ENCODE assay signal across 17 cellular contexts in genomic region chr4:6730603-6731300, GRCh38. TPM values are rescaled to one million over a fixed set of nuclear protein-coding genes. Genes with fewer than 3 reads are reported as not detected.
A peak's percentile ranks its signal among the peaks of the same experiment; 100 is the strongest.
DNase-seq lines count a peak whose midpoint lies in the region; ATAC-seq, FAIRE-seq and TF ChIP-seq lines count a peak whose summit lies in the region.
"Had no signal": no experiment of that assay in that cellular context is flagged by ENCODE, and none has a peak within 500 bp of the region (broad histone marks: within the 10 kb centered on the region; RNA-seq: fewer than 3 reads in every experiment).

No MANE protein-coding gene starts in this region.

- WGBS in H1 (ENCODE audit: extremely low coverage in 1 of 2, insufficient coverage in 1 of 2, insufficient read length in 1 of 2, insufficient replicate concordance in 2 of 2, low coverage in 1 of 2, low lambda C conversion rate in 2 of 2, missing lambda C conversion rate in 1 of 2), 2 experiments = 83% methylated on average over 20 of the region's 20 CpGs; no CpG with 5 or more reads in 1 of the 2 experiments
- 74 to 81% (median 76%) methylated on average over 18 to 20 of the region's 20 CpGs for WGBS in stomach, 5 donors

- no peak overlapping the region for H3K4me2 ChIP-seq in H1 (ENCODE audit: insufficient read depth in 1 of 2, low read depth in 2 of 2, low read length in 2 of 2)

- no peak overlapping the region for H3K18ac ChIP-seq in H1 (ENCODE audit: extremely low read depth, low read length)

- FAIRE-seq in H1 (lab: Jason Lieb, UNC) = no peak
- FAIRE-seq: bronchial epithelial cell, G401.6, GM19239, kidney, pancreas had no signal

- intact Hi-C loops in sciatic nerve (cut with DNase I) (no loop called here), stomach (cut with DNase I; ENCODE audit: low total_unique reads) (no loop called here)

- peak; percentile 36 for ATAC-seq in sciatic nerve
- ATAC-seq: activated CD8-positive, alpha-beta memory T cell treated with anti-CD3 and anti-CD28 coated beads, Interleukin-2, amount 10 ng/mL, durations not matched to agents 7 days and 5 days; pancreas had no signal

- no peak overlapping the region for H3K56ac ChIP-seq in H1 (replicated peaks; ENCODE audit: insufficient read length, low read depth, low read length)

- H3K79me2 ChIP-seq in H1 (ENCODE audit: control insufficient read depth in 1 of 2, insufficient read depth in 2 of 2, low read length in 2 of 2) = no peaks in the 10 kb centered on the region

- CTCF ChIA-PET in H1 (lab: Charles Lee; ENCODE audit: partially characterized antibody) = interaction anchor here (0.7 to 3.9 kb wide), 6 partner anchors 11 to 1946 kb away, joined by 3 to 20 read pairs (median 4); no protein-coding TSS in a partner anchor

- H2BK120ac ChIP-seq in H1 (replicated peaks; ENCODE audit: low read depth, low read length) = no peak overlapping the region

- H3K36me3 ChIP-seq in H1 (ENCODE audit: control insufficient read depth in 2 of 4, insufficient read depth in 4 of 4, low read length in 3 of 4) (no peaks in the 10 kb centered on the region; a peak in 1 of 8 replicates), stomach (no peaks in the 10 kb centered on the region)
- H3K36me3 ChIP-seq: pancreas had no signal

- no peak overlapping the region for H2BK20ac ChIP-seq in H1 (ENCODE audit: low read length)

- H3K4me3 ChIP-seq in H1 (ENCODE audit: extremely low read depth in 1 of 4, insufficient read depth in 2 of 4, low read depth in 3 of 4, low read length in 4 of 4) (no peak overlapping the region), stomach (no peak overlapping the region)
- H3K4me3 ChIP-seq: pancreas had no signal

- no peak overlapping the region for H4K91ac ChIP-seq in H1 (replicated peaks; ENCODE audit: insufficient read length, low read length)

- no peak overlapping the region for H2BK12ac ChIP-seq in H1 (ENCODE audit: low read depth, low read length)

- no peak overlapping the region for H2BK15ac ChIP-seq in H1 (ENCODE audit: low read length)

- POLR2A ChIA-PET in H1 (lab: Charles Lee; ENCODE audit: partially characterized antibody) = no interaction called here

- TF ChIP-seq POLR2A in H1 (IDR thresholded peaks at IDR 0.05; ENCODE audit: control extremely low read depth in 1 of 2, low read depth in 2 of 2, low read length in 2 of 2) (no peak), stomach (IDR thresholded peaks at IDR 0.05) (no peak)

- peaks cover 0 to 2% of the 10 kb centered on the region in 2 experiments for H4K20me1 ChIP-seq in H1 (replicated peaks in 1 of 2; ENCODE audit: control insufficient read depth in 1 of 2, insufficient read depth in 2 of 2, low read length in 2 of 2)

- H3K9me3 ChIP-seq in H1 (ENCODE audit: insufficient read depth in 2 of 2, low read depth in 1 of 2, low read length in 1 of 2) (no peaks in the 10 kb centered on the region), stomach (no peaks in the 10 kb centered on the region)
- H3K9me3 ChIP-seq: Caco-2, pancreas had no signal

- H2AFZ ChIP-seq in H1 (ENCODE audit: low read length) = peak overlapping the region; percentile 73; the same call in 1 of the 2 replicates

- no peak for TF ChIP-seq RAD21 in H1 (IDR thresholded peaks at IDR 0.05 in 1 of 2, conservative IDR thresholded peaks at IDR 0.05 in 1 of 2; ENCODE audit: low read depth in 2 of 2, low read length in 2 of 2)

- DNase-seq in NCI-H2171 treated with DMSO at 0.1 percent for 48 hours (lab: John Stamatoyannopoulos, UW) (peak; percentile 11), NCI-H2171 (lab: John Stamatoyannopoulos, UW) (no peak), NCI-H69 (lab: John Stamatoyannopoulos, UW) (peak; percentile 43), H1 (ENCODE audit: low read depth in 1 of 2, low spot score in 2 of 2) (no peak), sciatic nerve (ENCODE audit: low spot score) (no peak), stomach (no peak), SW 1271 (lab: John Stamatoyannopoulos, UW) (no peak), NCI-H1105 (lab: John Stamatoyannopoulos, UW) (no peak)
- DNase-seq: 8988T; activated CD8-positive, alpha-beta memory T cell treated with anti-CD3 and anti-CD28 coated beads, Interleukin-2, amount 10 ng/mL, durations not matched to agents 7 days and 5 days; Caco-2; kidney; NCI-H226; pancreas had no signal

- H3K23me2 ChIP-seq in H1 (ENCODE audit: low read depth, low read length) = peaks cover 4% of the 10 kb centered on the region

- H3K27ac ChIP-seq in H1 (ENCODE audit: low read depth, low read length) = no peak overlapping the region
- H3K27ac ChIP-seq in stomach = peak overlapping the region in 1 of 5 donors; percentile 11
- H3K27ac ChIP-seq: pancreas had no signal

- H3K4me1 ChIP-seq in H1 (replicated peaks in 1 of 4; ENCODE audit: control insufficient read depth in 3 of 4, insufficient read depth in 4 of 4, low read length in 3 of 4) (peaks cover 0 to 13% (median 6%) of the 10 kb centered on the region in 4 experiments; a peak in 5 of 7 replicates), stomach (peaks cover 12 to 25% (median 16%) of the 10 kb centered on the region in 4 donors)
- H3K4me1 ChIP-seq: pancreas had no signal

- H3K4ac ChIP-seq in H1 (replicated peaks; ENCODE audit: insufficient read length, low read depth, low read length) = no peak overlapping the region

- H3K79me1 ChIP-seq in H1 (ENCODE audit: low read depth, low read length) = no peaks in the 10 kb centered on the region

- no peak overlapping the region for H3K14ac ChIP-seq in H1 (ENCODE audit: insufficient read length)

- H4K5ac ChIP-seq in H1 (ENCODE audit: insufficient read length, low read depth, low read length) = no peak overlapping the region

- TF ChIP-seq EP300 in H1 (IDR thresholded peaks at IDR 0.05; ENCODE audit: borderline replicate concordance in 1 of 2, low read depth in 2 of 2, low read length in 2 of 2) (no peak), stomach (IDR thresholded peaks at IDR 0.05) (no peak)

- no peak overlapping the region for H4K8ac ChIP-seq in H1 (ENCODE audit: extremely low read depth, insufficient read depth, low read length)

- no peak overlapping the region for H2AK5ac ChIP-seq in H1 (ENCODE audit: low read depth, low read length)

- H3K23ac ChIP-seq in H1 (ENCODE audit: insufficient read length) = no peak overlapping the region

- H3K9ac ChIP-seq in H1 (replicated peaks in 1 of 4; ENCODE audit: extremely low read depth in 1 of 4, low read depth in 3 of 4, low read length in 3 of 4) = no peak overlapping the region

- H2BK5ac ChIP-seq in H1 (ENCODE audit: low read depth, low read length) = no peak overlapping the region

- no peak for TF ChIP-seq CTCF in H1 (IDR thresholded peaks at IDR 0.05; ENCODE audit: control extremely low read depth in 1 of 3, insufficient read depth in 1 of 3, low read depth in 1 of 3, low read length in 3 of 3)
- no peak for TF ChIP-seq CTCF in stomach (IDR thresholded peaks at IDR 0.05)

- H3K27me3 ChIP-seq in H1 (replicated peaks in 1 of 4; ENCODE audit: control insufficient read depth in 3 of 4, extremely low read depth in 1 of 4, insufficient read depth in 3 of 4, low read length in 3 of 4) (no peaks in the 10 kb centered on the region), stomach (no peaks in the 10 kb centered on the region)
- H3K27me3 ChIP-seq: pancreas had no signal

RNA-seq across cellular contexts. Expression of gene BLOC1S4, which starts 14.8 kb away (rescaled TPM):
- 19.1 and 20.5 TPM in 2 replicates for total RNA-seq in H1 (2021; fragmentation: NEBNext Ultra II Directional; extraction: Animal tissue kit (Norgen Biotek cat#: 25700))
- polyA plus RNA-seq in H1 (2011; rRNA removed) (26.6 and 27.8 TPM in 2 replicates), stomach (10 to 100 TPM in 1 of 3 donors, 1 to 10 TPM in 2; 8.4 to 13.1 (median 8.9) TPM)
- 29.7 TPM for polyA plus RNA-seq in H1 (2011; cell fraction: cytosol; rRNA removed)
- 12.4 TPM for polyA plus RNA-seq in H1 (2011; cell fraction: nucleus; rRNA removed)
- polyA plus RNA-seq in H1 (2012, experiment 1 of 2) = 13.3 to 16.7 TPM (median 16.1 TPM) in 4 replicates
- 17.3 TPM for polyA plus RNA-seq in H1 (2012, experiment 2 of 2)
- polyA plus RNA-seq in H1 (2013, experiment 1 of 2) = 16.3 TPM
- 15.6 TPM for polyA plus RNA-seq in H1 (2013, experiment 2 of 2)
- 4.3 and 5.2 TPM in 2 replicates for polyA minus RNA-seq in H1 (2011; rRNA and poly(A)+ RNA removed)
- 11.3 TPM for polyA minus RNA-seq in H1 (2011; cell fraction: cytosol; rRNA and poly(A)+ RNA removed)
- polyA minus RNA-seq in H1 (2011; cell fraction: nucleus; rRNA and poly(A)+ RNA removed) = 9.9 TPM
- total RNA-seq in sciatic nerve (9.7 TPM), stomach (10 to 100 TPM in 4 of 5 donors, 1 to 10 TPM in 1; 9.5 to 64.3 (median 31.5) TPM)

RNA-seq across cellular contexts. Expression of gene MRFAP1L1, which starts 21.1 kb away (rescaled TPM):
- total RNA-seq in H1 (2021; fragmentation: NEBNext Ultra II Directional; extraction: Animal tissue kit (Norgen Biotek cat#: 25700)) = 54.3 TPM in 2 replicates
- polyA plus RNA-seq in H1 (2011; rRNA removed) = 21.3 and 26.8 TPM in 2 replicates
- 74.6 TPM for polyA plus RNA-seq in H1 (2011; cell fraction: cytosol; rRNA removed)
- 16.7 TPM for polyA plus RNA-seq in H1 (2011; cell fraction: nucleus; rRNA removed)
- 53.6 to 74.9 TPM (median 57.3 TPM) in 4 replicates for polyA plus RNA-seq in H1 (2012, experiment 1 of 2)
- 9.4 TPM for polyA plus RNA-seq in H1 (2012, experiment 2 of 2)
- polyA plus RNA-seq in H1 (2013, experiment 1 of 2) = 38.8 TPM
- 41.0 TPM for polyA plus RNA-seq in H1 (2013, experiment 2 of 2)
- 9.8 and 12.3 TPM in 2 replicates for polyA minus RNA-seq in H1 (2011; rRNA and poly(A)+ RNA removed)
- polyA minus RNA-seq in H1 (2011; cell fraction: cytosol; rRNA and poly(A)+ RNA removed) = 15.9 TPM
- 11.4 TPM for polyA minus RNA-seq in H1 (2011; cell fraction: nucleus; rRNA and poly(A)+ RNA removed)
- total RNA-seq in sciatic nerve = 46.0 TPM
- 10 to 100 TPM in 4 of 5 donors, 1 to 10 TPM in 1; 2.3 to 60.7 (median 51.7) TPM for total RNA-seq in stomach
- polyA plus RNA-seq in stomach = 10 to 100 TPM; 54.6 to 61.9 (median 57.3) TPM

RNA-seq across cellular contexts. Expression of gene S100P, which starts 37.1 kb away (rescaled TPM):
- not detected in 2 replicates for total RNA-seq in H1 (2021; fragmentation: NEBNext Ultra II Directional; extraction: Animal tissue kit (Norgen Biotek cat#: 25700))
- not detected in 2 replicates for polyA plus RNA-seq in H1 (2011; rRNA removed)
- not detected for polyA plus RNA-seq in H1 (2011; cell fraction: cytosol; rRNA removed)
- polyA plus RNA-seq in H1 (2011; cell fraction: nucleus; rRNA removed) = 0.14 TPM
- 0.58 TPM in 1 of 4 replicates, not detected in the others for polyA plus RNA-seq in H1 (2012, experiment 1 of 2)
- polyA plus RNA-seq in H1 (2012, experiment 2 of 2) = not detected
- polyA plus RNA-seq in H1 (2013, experiment 1 of 2) = not detected
- polyA plus RNA-seq in H1 (2013, experiment 2 of 2) = not detected
- polyA minus RNA-seq in H1 (2011; rRNA and poly(A)+ RNA removed) = not detected in 2 replicates
- polyA minus RNA-seq in H1 (2011; cell fraction: cytosol; rRNA and poly(A)+ RNA removed) = 12.6 TPM
- polyA minus RNA-seq in H1 (2011; cell fraction: nucleus; rRNA and poly(A)+ RNA removed) = 5.8 TPM
- total RNA-seq in sciatic nerve = 6.3 TPM
- 100 to 1,000 TPM in 2 of 5 donors, 10 to 100 TPM in 1, 1 to 10 TPM in 1, not detected in 1; 3.1 to 237 (median 93.3) TPM for total RNA-seq in stomach
- polyA plus RNA-seq in stomach = 1,000 to 10,000 TPM in 1 of 3 donors, 100 to 1,000 TPM in 2; 142 to 2,173 (median 337) TPM
- total RNA-seq: kidney had no signal

RNA-seq across cellular contexts. Expression of gene KIAA0232, which starts 51.8 kb away (rescaled TPM):
- total RNA-seq in H1 (2021; fragmentation: NEBNext Ultra II Directional; extraction: Animal tissue kit (Norgen Biotek cat#: 25700)) = 23.3 TPM in 2 replicates
- 4.9 and 5.6 TPM in 2 replicates for polyA plus RNA-seq in H1 (2011; rRNA removed)
- polyA plus RNA-seq in H1 (2011; cell fraction: cytosol; rRNA removed) = 7.7 TPM
- polyA plus RNA-seq in H1 (2011; cell fraction: nucleus; rRNA removed) = 11.0 TPM
- polyA plus RNA-seq in H1 (2012, experiment 1 of 2) = 7.9 to 13.1 TPM (median 9.8 TPM) in 4 replicates
- 0.59 TPM for polyA plus RNA-seq in H1 (2012, experiment 2 of 2)
- polyA plus RNA-seq in H1 (2013, experiment 1 of 2) = 10.3 TPM
- polyA plus RNA-seq in H1 (2013, experiment 2 of 2) = 9.6 TPM
- polyA minus RNA-seq in H1 (2011; rRNA and poly(A)+ RNA removed) = 33.9 and 51.7 TPM in 2 replicates
- 16.7 TPM for polyA minus RNA-seq in H1 (2011; cell fraction: cytosol; rRNA and poly(A)+ RNA removed)
- 42.8 TPM for polyA minus RNA-seq in H1 (2011; cell fraction: nucleus; rRNA and poly(A)+ RNA removed)
- total RNA-seq in sciatic nerve = 46.7 TPM
- 10 to 100 TPM in 4 of 5 donors, 1 to 10 TPM in 1; 8.1 to 48.1 (median 23.2) TPM for total RNA-seq in stomach
- polyA plus RNA-seq in stomach = 1 to 10 TPM; 5.1 to 7.5 (median 5.4) TPM

Comparison
In these comparisons a context has a peak if more than half of its experiments do, and no peak if none do; other contexts are left out.
1. DNase-seq: peak in NCI-H2171 treated with DMSO at 0.1 percent for 48 hours (single experiment) and NCI-H69 (single experiment); none in NCI-H2171 (single experiment), H1 (0 of 2), sciatic nerve (single experiment), stomach (single experiment), SW 1271 (0 of 2) and NCI-H1105 (single experiment).